In the genomic region with DNA sequence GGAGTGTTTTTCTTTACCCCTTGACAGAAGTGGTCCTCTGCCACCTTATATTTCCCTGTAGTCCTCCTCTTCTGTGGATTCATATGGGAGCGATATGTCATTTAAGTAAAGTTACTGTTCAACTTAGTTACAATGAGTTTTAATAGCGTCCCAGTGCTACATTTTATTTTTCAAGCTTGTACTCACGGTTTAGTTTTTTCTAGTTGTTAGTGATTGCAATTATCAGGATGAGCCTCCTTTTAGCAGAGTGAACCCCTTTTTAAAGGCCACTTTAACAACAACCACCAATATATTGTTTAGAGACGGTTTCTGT, we compare ENCODE assay signal across 8 cellular contexts. TPM values are rescaled to one million over a fixed set of nuclear protein-coding genes. Genes with fewer than 3 reads are reported as not detected.
DNase-seq lines count a peak whose midpoint lies in the region; ATAC-seq and TF ChIP-seq lines count a peak whose summit lies in the region.

No MANE protein-coding gene starts in this region.

- H3K4me3 ChIP-seq in left ventricle myocardium inferior (peak overlapping the region; percentile 91), mucosa of rectum (ENCODE audit: low read length in 2 of 2) (peak overlapping the region; percentile 97 to 99)

- H3K27me3 ChIP-seq in left ventricle myocardium inferior (ENCODE audit: low read depth) (no peaks in the 10 kb centered on the region), mucosa of rectum (ENCODE audit: control insufficient read depth in 2 of 2, insufficient read depth in 2 of 2, low read length in 2 of 2) (no peaks in the 10 kb centered on the region)

- H3K36me3 ChIP-seq in left ventricle myocardium inferior, result no peaks in the 10 kb centered on the region
- peaks cover 3 to 9% of the 10 kb centered on the region in 2 donors for H3K36me3 ChIP-seq in mucosa of rectum (ENCODE audit: control insufficient read depth in 2 of 2, insufficient read depth in 2 of 2, low read length in 2 of 2)

- H3K4me1 ChIP-seq in left ventricle myocardium inferior, result peaks cover 73% of the 10 kb centered on the region
- H3K4me1 ChIP-seq in mucosa of rectum (ENCODE audit: control insufficient read depth in 2 of 2, insufficient read depth in 2 of 2, low read length in 2 of 2), result peaks cover 20 to 27% of the 10 kb centered on the region in 2 donors

- DNase-seq in left ventricle myocardium inferior (no peak), cardiac septum (ENCODE audit: low spot score) (no peak), caudate nucleus (lab: John Stamatoyannopoulos, UW) (no peak), omental fat pad (ENCODE audit: low spot score) (no peak), NCI-H1105 (lab: John Stamatoyannopoulos, UW) (no peak), amygdala (lab: John Stamatoyannopoulos, UW) (no peak)
- DNase-seq in activated CD4-positive, alpha-beta T cell treated with anti-CD3 and anti-CD28 coated beads for 4 hours, result no peak

- H3K9me3 ChIP-seq in left ventricle myocardium inferior (replicated peaks) (no peaks in the 10 kb centered on the region), mucosa of rectum (ENCODE audit: control insufficient read depth in 2 of 2, low read length in 2 of 2) (no peaks in the 10 kb centered on the region)

- intact Hi-C loops in left ventricle myocardium inferior (cut with micrococcal nuclease) (loop anchor here (5.0 kb wide), 2 partner anchors 86 to 256 kb away; partner anchors contain the start of genes DDIAS, PRCP and RAB30), cardiac septum (cut with DNase I) (loop anchor here (5.0 kb wide), 1 partner anchor 166 kb away; no protein-coding TSS in a partner anchor)

- no peak for ATAC-seq in omental fat pad (ENCODE audit: low FRiP score)

- peak overlapping the region; percentile 99 to 100 for H3K9ac ChIP-seq in mucosa of rectum (ENCODE audit: low read depth in 1 of 2, low read length in 2 of 2)

- TF ChIP-seq CTCF in left ventricle myocardium inferior (IDR thresholded peaks at IDR 0.05; ENCODE audit: borderline replicate concordance) (no peak), omental fat pad (IDR thresholded peaks at IDR 0.05) (no peak)

- H3K27ac ChIP-seq in left ventricle myocardium inferior (replicated peaks), result peak overlapping the region; percentile 99
- peak overlapping the region; percentile 98 for H3K27ac ChIP-seq in caudate nucleus (ENCODE audit: low read depth, low read length)
- peak overlapping the region; percentile 99 to 100 for H3K27ac ChIP-seq in mucosa of rectum (ENCODE audit: low read depth in 2 of 2, low read length in 2 of 2)

RNA-seq across cellular contexts. Expression of gene PCF11, which starts 1.5 kb away (rescaled TPM):
- total RNA-seq in left ventricle myocardium inferior, result 25.8 TPM
- 26.6 TPM for total RNA-seq in cardiac septum
- 100 to 1,000 TPM in 2 of 4 donors, 10 to 100 TPM in 2; 67.2 to 120 (median 96.5) TPM for total RNA-seq in omental fat pad

RNA-seq across cellular contexts. Expression of gene ANKRD42, which starts 35.1 kb away (rescaled TPM):
- total RNA-seq in left ventricle myocardium inferior, result 5.2 TPM
- 6.0 TPM for total RNA-seq in cardiac septum
- total RNA-seq in omental fat pad, result 10 to 100 TPM in 3 of 4 donors, 1 to 10 TPM in 1; 9.0 to 13.4 (median 11.6) TPM
